ENCODE assay signal across 2 cellular contexts in genomic region chr19:1109697-1110671, GRCh38.
A peak's percentile ranks its signal among the peaks of the same experiment; 100 is the strongest.
TF ChIP-seq lines count a peak whose summit lies in the region.

No MANE protein-coding gene starts in this region.

TF ChIP-seq in HEK293, 187 proteins besides CTCF, POLR2A, EP300 and RAD21:
- no peak for TF ChIP-seq KLF7 (tag by site-specific recombination; IDR thresholded peaks at IDR 0.05; ENCODE audit: borderline replicate concordance)
- no peak; the same call in 1 of the 2 replicates for TF ChIP-seq ZFHX2 (tag by site-specific recombination; conservative IDR thresholded peaks at IDR 0.05)
- no peak for TF ChIP-seq ZNF366 (tag by site-specific recombination; conservative IDR thresholded peaks at IDR 0.05)
- TF ChIP-seq ZNF580 (tag by site-specific recombination; IDR thresholded peaks at IDR 0.05): no peak
- no peak for TF ChIP-seq HOXA7 (CRISPR knock-in tag; IDR thresholded peaks at IDR 0.05; ENCODE audit: borderline replicate concordance)
- TF ChIP-seq ZNF701 (tag by site-specific recombination; IDR thresholded peaks at IDR 0.05): no peak
- no peak for TF ChIP-seq SETDB1 (IDR thresholded peaks at IDR 0.05; ENCODE audit: insufficient read length, low read length)
- TF ChIP-seq GLI2 (tag by site-specific recombination; IDR thresholded peaks at IDR 0.05; ENCODE audit: borderline replicate concordance, low read depth): no peak
- TF ChIP-seq ZNF23 (tag by site-specific recombination; IDR thresholded peaks at IDR 0.05; ENCODE audit: borderline replicate concordance): no peak
- peak; percentile 15 for TF ChIP-seq ZBTB26 (tag by site-specific recombination; optimal IDR thresholded peaks at IDR 0.05)
- no peak for TF ChIP-seq ZSCAN4 (tag by site-specific recombination; IDR thresholded peaks at IDR 0.05)
- no peak for TF ChIP-seq ZNF548 (tag by site-specific recombination; IDR thresholded peaks at IDR 0.05)
- peak; percentile 21; the same call in 1 of the 2 replicates for TF ChIP-seq EGR2 (tag by site-specific recombination; IDR thresholded peaks at IDR 0.05; ENCODE audit: low read depth)
- no peak for TF ChIP-seq ZBTB44 (tag by site-specific recombination; IDR thresholded peaks at IDR 0.05)
- TF ChIP-seq BCL11B (tag by site-specific recombination; IDR thresholded peaks at IDR 0.05; ENCODE audit: low read depth): 0 out of 2 replicates have a peak, but pooled peaks have one; percentile 11
- peak; percentile 81 for TF ChIP-seq HIC1 (tag by site-specific recombination; IDR thresholded peaks at IDR 0.05)
- TF ChIP-seq ZNF544 (tag by site-specific recombination; IDR thresholded peaks at IDR 0.05): no peak
- TF ChIP-seq ZBTB8A (tag by site-specific recombination; IDR thresholded peaks at IDR 0.05): no peak
- TF ChIP-seq ZFP37 (tag by site-specific recombination; IDR thresholded peaks at IDR 0.05): no peak
- TF ChIP-seq PRDM1 (tag by site-specific recombination; IDR thresholded peaks at IDR 0.05): no peak
- TF ChIP-seq ZNF121 (tag by site-specific recombination; IDR thresholded peaks at IDR 0.05): no peak
- 0 out of 2 replicates have a peak, but pooled peaks have one; percentile 15 for TF ChIP-seq GLIS1 (tag by site-specific recombination; IDR thresholded peaks at IDR 0.05)
- peak; percentile 18; the same call in 1 of the 2 replicates for TF ChIP-seq GLIS2 (tag by site-specific recombination; IDR thresholded peaks at IDR 0.05)

TF ChIP-seq in K562, 482 proteins besides CTCF, POLR2A, EP300 and RAD21:
- TF ChIP-seq POLR2G (IDR thresholded peaks at IDR 0.05; ENCODE audit: low read depth, low read length): peak; percentile 35
- TF ChIP-seq BCLAF1 (IDR thresholded peaks at IDR 0.05; ENCODE audit: borderline replicate concordance in 1 of 2, control insufficient read depth in 1 of 2, low read depth in 2 of 2, low read length in 1 of 2): no peak
- TF ChIP-seq ZNF121 (CRISPR knock-in tag; conservative IDR thresholded peaks at IDR 0.05): 0 out of 2 replicates have a peak, but pooled peaks have one; percentile 7
- peak; percentile 18 for TF ChIP-seq RBM22 (IDR thresholded peaks at IDR 0.05; ENCODE audit: low read depth, low read length, poor library complexity, severe bottlenecking)
